In the genomic region with DNA sequence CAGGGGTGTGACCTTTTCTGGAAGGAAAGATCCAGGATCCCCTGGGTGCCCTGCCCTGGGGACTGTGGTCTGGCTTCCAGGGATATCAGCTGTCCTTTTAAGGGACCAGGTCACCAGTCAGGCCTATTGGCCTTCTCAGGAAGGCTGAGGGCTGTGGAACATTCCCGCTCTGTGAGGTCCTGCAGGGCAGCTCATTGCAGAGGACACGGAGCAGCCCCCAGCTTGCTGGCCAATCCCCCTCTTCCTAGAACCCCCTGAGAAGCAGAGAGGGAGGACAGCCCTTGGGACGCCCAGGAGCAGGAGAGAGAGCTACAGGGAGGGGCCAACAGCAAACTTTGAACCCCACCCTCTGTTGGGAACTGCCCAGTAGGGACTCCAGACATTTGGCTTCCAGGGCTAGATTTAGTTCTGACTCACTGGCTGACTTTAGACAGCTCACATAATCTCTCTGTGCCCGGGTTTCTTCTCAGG, we compare ENCODE assay signal across 13 cellular contexts.
DNase-seq lines count a peak whose midpoint lies in the region; ATAC-seq and TF ChIP-seq lines count a peak whose summit lies in the region.
"Had no signal": no experiment of that assay in that cellular context is flagged by ENCODE, and none has a peak within 500 bp of the region (broad histone marks: within the 10 kb centered on the region; RNA-seq: fewer than 3 reads in every experiment).

No MANE protein-coding gene starts in this region.

- H3K36me3 ChIP-seq in RWPE2 (ENCODE audit: low read depth) (no peaks in the 10 kb centered on the region), sigmoid colon (no peaks in the 10 kb centered on the region)

- WGBS in sigmoid colon, 2 donors: 41 to 64% methylated on average over 4 of the region's 4 CpGs

- no peak for TF ChIP-seq CTCF in RWPE2 (IDR thresholded peaks at IDR 0.05; ENCODE audit: poor library complexity, severe bottlenecking)
- TF ChIP-seq CTCF in sigmoid colon (IDR thresholded peaks at IDR 0.05): no peak

- peak; percentile 58 for ATAC-seq in RWPE2 (ENCODE audit: low read depth)
- ATAC-seq in GM21528 (IDR thresholded peaks at IDR 0.05; ENCODE audit: low FRiP score, unreplicated experiment): no peak

- intact Hi-C loops in sigmoid colon (cut with DNase I): no loop called here

- no peak for TF ChIP-seq EP300 in sigmoid colon (IDR thresholded peaks at IDR 0.05)

- DNase-seq in GM03348 (ENCODE audit: low spot score) (peak; percentile 87), RWPE2 (ENCODE audit: low spot score) (no peak), fibroblast of peridontal ligament (ENCODE audit: extremely low read depth) (peak; percentile 65), sigmoid colon (peak; percentile 40), epidermal melanocyte (ENCODE audit: insufficient read length, low spot score) (no peak), DMS53 treated with DMSO at 0.1 percent for 48 hours (lab: John Stamatoyannopoulos, UW; ENCODE audit: unreplicated experiment) (no peak)
- DNase-seq in activated CD4-positive, CD25-positive, alpha-beta regulatory T cell (lab: John Stamatoyannopoulos, UW): no peak
- DNase-seq: activated T-cell treated with anti-CD3 and anti-CD28 coated beads, Interleukin-2, amount 50 U/mL, for 24 hours; central memory CD4-positive, alpha-beta T cell; NCI-H2081 treated with DMSO at 0.1 percent for 48 hours; NK-92 treated with Interleukin-12 subunit alpha and Interleukin-12 subunit beta, amount 100 ng/mL, for 24 hours; substantia nigra had no signal

- peaks cover 3% of the 10 kb centered on the region for H3K4me1 ChIP-seq in RWPE2 (ENCODE audit: insufficient read depth, poor library complexity, severe bottlenecking)
- H3K4me1 ChIP-seq in sigmoid colon: no peaks in the 10 kb centered on the region

- peak overlapping the region; percentile 4 for H3K27ac ChIP-seq in RWPE2 (ENCODE audit: poor library complexity, severe bottlenecking)
- no peak overlapping the region for H3K27ac ChIP-seq in sigmoid colon

- no peak overlapping the region for H3K4me3 ChIP-seq in RWPE2 (ENCODE audit: severe bottlenecking)
- H3K4me3 ChIP-seq in sigmoid colon: no peak overlapping the region

- H3K9me3 ChIP-seq in RWPE2 (ENCODE audit: severe bottlenecking): no peaks in the 10 kb centered on the region
- H3K9me3 ChIP-seq in sigmoid colon: no peaks in the 10 kb centered on the region

- H3K27me3 ChIP-seq in RWPE2 (ENCODE audit: insufficient read depth, poor library complexity, severe bottlenecking): no peaks in the 10 kb centered on the region
- no peaks in the 10 kb centered on the region for H3K27me3 ChIP-seq in sigmoid colon

- no peak for TF ChIP-seq POLR2A in sigmoid colon (IDR thresholded peaks at IDR 0.05)

Comparison
In these comparisons a context has a peak if more than half of its experiments do, and no peak if none do; other contexts are left out.
1. DNase-seq: peak in GM03348 (single experiment), fibroblast of peridontal ligament (single experiment) and sigmoid colon (single experiment); none in RWPE2 (single experiment), epidermal melanocyte (single experiment), DMS53 treated with DMSO at 0.1 percent for 48 hours (single experiment) and activated CD4-positive, CD25-positive, alpha-beta regulatory T cell (0 of 4).